8 cellular contexts compared by ENCODE assay signal in genomic region chr19:18160792-18161690, GRCh38. TPM values are rescaled to one million over a fixed set of nuclear protein-coding genes. Genes with fewer than 3 reads are reported as not detected.
DNase-seq lines count a peak whose midpoint lies in the region; ATAC-seq and TF ChIP-seq lines count a peak whose summit lies in the region.

No MANE protein-coding gene starts in this region.

- H3K9me3 Mint-ChIP-seq in glutamatergic neuron (ENCODE audit: unreplicated experiment) (no peaks in the 10 kb centered on the region), type B pancreatic cell (no peaks in the 10 kb centered on the region)

- no peaks in the 10 kb centered on the region for H3K36me3 Mint-ChIP-seq in glutamatergic neuron (ENCODE audit: unreplicated experiment)
- no peaks in the 10 kb centered on the region for H3K36me3 Mint-ChIP-seq in type B pancreatic cell

- DNase-seq in AG04449 (ENCODE audit: low read depth, low spot score): no peak
- peak; percentile 88 for DNase-seq in RPMI8226
- DNase-seq in activated naive CD4-positive, alpha-beta T cell treated with Interleukin-2 at 50 U/mL for 16 hours: peak; percentile 79
- peak; percentile 85 for DNase-seq in glutamatergic neuron
- peak; percentile 60 for DNase-seq in pons (ENCODE audit: low spot score)
- DNase-seq in type B pancreatic cell (ENCODE audit: extremely low spot score, unreplicated experiment): peak; percentile 88

- H3K4me1 Mint-ChIP-seq in glutamatergic neuron (ENCODE audit: low read depth, unreplicated experiment): peaks cover 10% of the 10 kb centered on the region
- peaks cover 9% of the 10 kb centered on the region for H3K4me1 Mint-ChIP-seq in type B pancreatic cell (ENCODE audit: unreplicated experiment)

- CTCF ChIA-PET in AG04449 (lab: Yijun Ruan, JAX): interaction anchor here (0.6 to 5.0 kb wide), 37 partner anchors 8 to 166 kb away, joined by 3 to 66 read pairs (median 5); partner anchors contain the start of genes IFI30, MPV17L2 and PIK3R2

- peak overlapping the region; percentile 27 for H3K4me3 ChIP-seq in AG04449 (ENCODE audit: low read depth, low read length)

- ATAC-seq in GM18502 (IDR thresholded peaks at IDR 0.05; ENCODE audit: poor library complexity, unreplicated experiment): peak; percentile 68
- peak; percentile 62 for ATAC-seq in HG03159 (IDR thresholded peaks at IDR 0.05; ENCODE audit: unreplicated experiment)

- H3K4me3 Mint-ChIP-seq in glutamatergic neuron (ENCODE audit: unreplicated experiment) (peak overlapping the region; percentile 65), type B pancreatic cell (peak overlapping the region; percentile 28)

- peak overlapping the region; percentile 8 for H3K27ac Mint-ChIP-seq in glutamatergic neuron (ENCODE audit: unreplicated experiment)
- H3K27ac Mint-ChIP-seq in type B pancreatic cell: no peak overlapping the region

- TF ChIP-seq CTCF in AG04449 (IDR thresholded peaks at IDR 0.05; ENCODE audit: insufficient read depth, low read length, missing control alignments) (peak; percentile 55), glutamatergic neuron (IDR thresholded peaks at IDR 0.05; ENCODE audit: partially characterized antibody, unreplicated experiment) (peak; percentile 75), type B pancreatic cell (conservative IDR thresholded peaks at IDR 0.05) (peak; percentile 78)

- POLR2A ChIA-PET in AG04449 (lab: Yijun Ruan, JAX): no interaction called here

- H3K27me3 Mint-ChIP-seq in glutamatergic neuron (ENCODE audit: unreplicated experiment) (no peaks in the 10 kb centered on the region), type B pancreatic cell (no peaks in the 10 kb centered on the region)

RNA-seq across cellular contexts. Expression of gene PIK3R2, which starts 8.1 kb away (rescaled TPM):
- 36.4 TPM for total RNA-seq in glutamatergic neuron (ENCODE audit: unreplicated experiment)
- total RNA-seq in type B pancreatic cell (ENCODE audit: low replicate concordance): 41.4 and 47.0 TPM in 2 replicates

RNA-seq across cellular contexts. Expression of gene IFI30, which starts 12.6 kb away (rescaled TPM):
- total RNA-seq in glutamatergic neuron (ENCODE audit: unreplicated experiment): 0.76 TPM
- 20.2 and 22.8 TPM in 2 replicates for total RNA-seq in type B pancreatic cell (ENCODE audit: low replicate concordance)

RNA-seq across cellular contexts. Expression of gene MPV17L2, which starts 32.0 kb away (rescaled TPM):
- total RNA-seq in glutamatergic neuron (ENCODE audit: unreplicated experiment) (17.9 TPM), type B pancreatic cell (ENCODE audit: low replicate concordance) (10.2 and 11.6 TPM in 2 replicates)

RNA-seq across cellular contexts. Expression of gene RAB3A, which starts 42.8 kb away (rescaled TPM):
- total RNA-seq in glutamatergic neuron (ENCODE audit: unreplicated experiment): 77.4 TPM
- 6.7 and 8.7 TPM in 2 replicates for total RNA-seq in type B pancreatic cell (ENCODE audit: low replicate concordance)

Comparison
In these comparisons a context has a peak if more than half of its experiments do, and no peak if none do; other contexts are left out.
1. RNA of gene IFI30, which starts 12.6 kb away (total RNA-seq): 20.2 to 22.8 TPM in type B pancreatic cell; 0.76 TPM in glutamatergic neuron (single experiment); every median in the first group is over 10 times any median in the second.
2. Peak in every context shown above with its lines, with median percentiles within 50 percentile points of each other: CTCF ChIP-seq.